Comparison of ENCODE assay signal across 24 cellular contexts in genomic region chr17:12316021-12316420, GRCh38.
DNase-seq lines count a peak whose midpoint lies in the region; ATAC-seq and TF ChIP-seq lines count a peak whose summit lies in the region.
"Had no signal": no experiment of that assay in that cellular context is flagged by ENCODE, and none has a peak within 500 bp of the region (broad histone marks: within the 10 kb centered on the region; RNA-seq: fewer than 3 reads in every experiment).

No MANE protein-coding gene starts in this region.

- H3K4me1 ChIP-seq in mesenchymal stem cell (ENCODE audit: control insufficient read depth, insufficient read depth, low read depth, low read length), result no peaks in the 10 kb centered on the region
- H3K4me1 ChIP-seq: BE2C had no signal

- no peak overlapping the region for H2AFZ ChIP-seq in mesenchymal stem cell (ENCODE audit: low read depth, low read length)
- H2AFZ ChIP-seq: GM23338 had no signal

- H4K8ac ChIP-seq in mesenchymal stem cell (ENCODE audit: low read length), result peak overlapping the region; percentile 64

- POLR2A ChIA-PET in AG04449 (lab: Yijun Ruan, JAX), result no interaction called here

- no peak overlapping the region for H3K27ac ChIP-seq in mesenchymal stem cell (ENCODE audit: low read length, poor library complexity, severe bottlenecking)
- H3K27ac ChIP-seq: 22Rv1, A549, HL-60 had no signal

- no peak overlapping the region for H2AK5ac ChIP-seq in mesenchymal stem cell (ENCODE audit: low read length, severe bottlenecking)

- CTCF ChIA-PET in AG04449 (lab: Yijun Ruan, JAX), result no interaction called here

- no peaks in the 10 kb centered on the region for H3K79me1 ChIP-seq in mesenchymal stem cell (replicated peaks; ENCODE audit: low read length, poor library complexity, severe bottlenecking)

- no peaks in the 10 kb centered on the region for H3K36me3 ChIP-seq in mesenchymal stem cell (ENCODE audit: control insufficient read depth in 1 of 2, insufficient read depth in 2 of 2, low read depth in 1 of 2, low read length in 2 of 2)
- H3K36me3 ChIP-seq: BE2C had no signal

- H3K36me3 Mint-ChIP-seq in activated naive CD8-positive, alpha-beta T cell treated with anti-CD3 and anti-CD28 coated beads for 36 hours, result no peaks in the 10 kb centered on the region
- H3K36me3 Mint-ChIP-seq: CD4-positive, CD25-positive, alpha-beta regulatory T cell; CD8-positive, alpha-beta memory T cell had no signal

- no peak for ATAC-seq in HG02642 (IDR thresholded peaks at IDR 0.05; ENCODE audit: poor library complexity, unreplicated experiment)
- ATAC-seq: A549, GM23338 had no signal

- no peak overlapping the region for H3K18ac ChIP-seq in mesenchymal stem cell (ENCODE audit: low read depth in 1 of 2, low read length in 2 of 2)

- no peak overlapping the region for H2BK5ac ChIP-seq in mesenchymal stem cell (ENCODE audit: low read depth, low read length, poor library complexity, severe bottlenecking)

- no peaks in the 10 kb centered on the region for H3K27me3 Mint-ChIP-seq in activated naive CD8-positive, alpha-beta T cell treated with anti-CD3 and anti-CD28 coated beads for 36 hours
- H3K27me3 Mint-ChIP-seq: CD4-positive, CD25-positive, alpha-beta regulatory T cell had no signal

- H3K4me2 ChIP-seq in mesenchymal stem cell (ENCODE audit: low read length, poor library complexity, severe bottlenecking), result no peak overlapping the region
- H3K4me2 ChIP-seq: A549, GM23338 had no signal

- no peak for TF ChIP-seq CTCF in AG04449 (IDR thresholded peaks at IDR 0.05; ENCODE audit: insufficient read depth, low read length, missing control alignments)

- WGBS in mesenchymal stem cell, result 76% methylated on average over 1 of the region's 1 CpG

- H3K9me3 Mint-ChIP-seq in activated naive CD8-positive, alpha-beta T cell treated with anti-CD3 and anti-CD28 coated beads for 36 hours, result peaks cover 28% of the 10 kb centered on the region

- peaks cover 18% of the 10 kb centered on the region for H3K9me3 ChIP-seq in mesenchymal stem cell (ENCODE audit: control insufficient read depth, low read length)
- H3K9me3 ChIP-seq: BE2C had no signal

- H3K27ac Mint-ChIP-seq in activated naive CD8-positive, alpha-beta T cell treated with anti-CD3 and anti-CD28 coated beads for 36 hours, result no peak overlapping the region
- H3K27ac Mint-ChIP-seq: CD4-positive, CD25-positive, alpha-beta regulatory T cell; CD8-positive, alpha-beta memory T cell; GM23338; IgD-negative memory B cell had no signal

- no peak overlapping the region for H3K14ac ChIP-seq in mesenchymal stem cell (ENCODE audit: low read length in 2 of 2)

- no peak overlapping the region for H3K23ac ChIP-seq in mesenchymal stem cell (ENCODE audit: low read length in 2 of 2)

- H3K4me3 Mint-ChIP-seq in activated naive CD8-positive, alpha-beta T cell treated with anti-CD3 and anti-CD28 coated beads for 36 hours, result no peak overlapping the region
- H3K4me3 Mint-ChIP-seq: CD4-positive, CD25-positive, alpha-beta regulatory T cell; CD8-positive, alpha-beta memory T cell; GM23338; IgD-negative memory B cell had no signal

- no peak overlapping the region for H4K91ac ChIP-seq in mesenchymal stem cell (ENCODE audit: low read length)

- H3K4me3 ChIP-seq in AG04449 (ENCODE audit: low read depth, low read length) (no peak overlapping the region), mesenchymal stem cell (ENCODE audit: insufficient read depth in 1 of 2, low read depth in 1 of 2, low read length in 2 of 2) (no peak overlapping the region)
- H3K4me3 ChIP-seq: A549, GM23338 had no signal

- no peak overlapping the region for H2BK15ac ChIP-seq in mesenchymal stem cell (ENCODE audit: low read depth, poor library complexity, severe bottlenecking)

- DNase-seq in AG04449 (ENCODE audit: low read depth, low spot score) (peak; percentile 10), EL (peak; percentile 56), M059J (ENCODE audit: low read depth) (peak; percentile 40), mesenchymal stem cell (no peak), HUDEP-2 (lab: John Stamatoyannopoulos, UW; ENCODE audit: unreplicated experiment in 76 of 76) (no peak), cortex of kidney (lab: John Stamatoyannopoulos, UW) (no peak)
- DNase-seq in activated naive CD8-positive, alpha-beta T cell treated with anti-CD3 and anti-CD28 coated beads for 36 hours, result no peak
- DNase-seq: BE2C; C1 segment of cervical spinal cord; CD4-positive, CD25-positive, alpha-beta regulatory T cell; CD8-positive, alpha-beta memory T cell; COR-L47; DMS 273 treated with DMSO at 0.1 percent for 48 hours; DMS53; DND-41; GF-D8; HCEC 1CT; KBM-7 had no signal

- H3K4me1 Mint-ChIP-seq in activated naive CD8-positive, alpha-beta T cell treated with anti-CD3 and anti-CD28 coated beads for 36 hours, result no peaks in the 10 kb centered on the region
- H3K4me1 Mint-ChIP-seq: CD4-positive, CD25-positive, alpha-beta regulatory T cell; CD8-positive, alpha-beta memory T cell; GM23338; IgD-negative memory B cell had no signal

- no peaks in the 10 kb centered on the region for H3K27me3 ChIP-seq in mesenchymal stem cell (ENCODE audit: control insufficient read depth in 1 of 2, insufficient read depth in 1 of 2, low read length in 2 of 2)
- H3K27me3 ChIP-seq: BE2C had no signal

- H3K9ac ChIP-seq in mesenchymal stem cell (ENCODE audit: low read length), result no peak overlapping the region

- H2BK12ac ChIP-seq in mesenchymal stem cell (ENCODE audit: low read length in 2 of 2), result no peak overlapping the region

- H2BK120ac ChIP-seq in mesenchymal stem cell (ENCODE audit: low read depth, low read length), result no peak overlapping the region

- no peak overlapping the region for H3K4ac ChIP-seq in mesenchymal stem cell (ENCODE audit: low read depth in 1 of 2, low read length in 2 of 2)

Comparison
In these comparisons a context has a peak if more than half of its experiments do, and no peak if none do; other contexts are left out.
1. DNase-seq: peak in AG04449 (single experiment), EL (single experiment) and M059J (single experiment); none in mesenchymal stem cell (single experiment), HUDEP-2 (0 of 76), cortex of kidney (single experiment) and activated naive CD8-positive, alpha-beta T cell treated with anti-CD3 and anti-CD28 coated beads for 36 hours (single experiment).